In the genomic region with DNA sequence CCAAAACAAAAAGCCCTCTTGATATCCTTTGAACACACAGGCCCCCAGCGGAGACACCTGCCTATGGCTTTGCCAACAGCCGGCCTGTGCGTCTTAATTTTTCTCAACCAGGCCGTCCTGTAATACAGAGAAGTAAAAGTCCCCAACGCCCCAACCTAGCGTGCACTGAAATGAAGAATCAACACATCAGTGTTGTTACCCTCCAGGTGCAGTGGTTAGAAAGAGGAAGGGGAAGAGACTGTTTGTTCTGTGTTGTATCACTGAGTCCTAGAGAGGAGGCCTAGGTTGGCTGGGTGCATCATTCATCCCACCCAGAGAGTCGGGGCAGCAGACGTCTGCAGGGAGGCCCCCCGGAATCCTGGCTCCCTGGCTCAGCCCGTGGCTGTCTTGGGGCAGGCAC, we compare ENCODE assay signal across 26 cellular contexts. TPM values are rescaled to one million over a fixed set of nuclear protein-coding genes. Genes with fewer than 3 reads are reported as not detected.
"Had no signal": no experiment of that assay in that cellular context is flagged by ENCODE, and none has a peak within 500 bp of the region (broad histone marks: within the 10 kb centered on the region; RNA-seq: fewer than 3 reads in every experiment).

No MANE protein-coding gene starts in this region.

- H3K27ac ChIP-seq: dorsolateral prefrontal cortex, heart left ventricle, neural progenitor cell, pancreas, testis, tibial nerve, upper lobe of right lung had no signal

- ATAC-seq: esophagus mucosa; heart left ventricle; left lobe of liver; mucosa of descending colon; pancreas; right cardiac atrium; stimulated activated effector memory CD8-positive, alpha-beta T cell treated with anti-CD3 and anti-CD28 coated beads, Interleukin-12 subunit alpha, Interleukin-12 subunit beta, amount 100 ng/mL, for 72 hours; stimulated activated naive CD8-positive, alpha-beta T cell treated with anti-CD3 and anti-CD28 coated beads, Interleukin-15, amount 100 ng/mL, for 72 hours; upper lobe of right lung had no signal

- H3K9me3 Mint-ChIP-seq: natural killer cell treated with Interleukin-12 subunit alpha and Interleukin-12 subunit beta and Interleukin-15 and Interleukin-18, amount 100 ng/mL, for 72 hours; stimulated activated effector memory CD8-positive, alpha-beta T cell treated with anti-CD3 and anti-CD28 coated beads, Interleukin-12 subunit alpha, Interleukin-12 subunit beta, amount 100 ng/mL, for 72 hours; stimulated activated naive CD8-positive, alpha-beta T cell treated with anti-CD3 and anti-CD28 coated beads, Interleukin-15, amount 100 ng/mL, for 72 hours had no signal

- H3K9ac ChIP-seq: neural progenitor cell had no signal

- DNase-seq: cortex of kidney; dorsolateral prefrontal cortex; effector CD8-positive, alpha-beta T cell; heart left ventricle; hippocampal formation; mammary epithelial cell; occipital lobe; right cardiac atrium; small intestine; stimulated activated CD4-positive, alpha-beta T cell treated with anti-CD3 and anti-CD28 coated beads, Interleukin-2, amount 100 ng/mL, for 48 hours; stimulated activated CD8-positive, alpha-beta memory T cell treated with anti-CD3 and anti-CD28 coated beads, Interleukin-4, amount 100 ng/mL, for 48 hours; stimulated activated naive CD8-positive, alpha-beta T cell treated with anti-CD3 and anti-CD28 coated beads, Interleukin-15, amount 100 ng/mL, for 72 hours; testis; upper lobe of right lung had no signal

- H3K4me1 Mint-ChIP-seq: stimulated activated naive CD8-positive, alpha-beta T cell treated with anti-CD3 and anti-CD28 coated beads, Interleukin-15, amount 100 ng/mL, for 72 hours had no signal

- H3K36me3 Mint-ChIP-seq: natural killer cell treated with Interleukin-12 subunit alpha and Interleukin-12 subunit beta and Interleukin-15 and Interleukin-18, amount 100 ng/mL, for 72 hours; neural progenitor cell had no signal

- H2AFZ ChIP-seq: neural progenitor cell had no signal

- H3K27me3 Mint-ChIP-seq: natural killer cell treated with Interleukin-12 subunit alpha and Interleukin-12 subunit beta and Interleukin-15 and Interleukin-18, amount 100 ng/mL, for 72 hours; stimulated activated naive CD8-positive, alpha-beta T cell treated with anti-CD3 and anti-CD28 coated beads, Interleukin-15, amount 100 ng/mL, for 72 hours had no signal

- H3K9me3 ChIP-seq: heart left ventricle, mucosa of descending colon, pancreas, testis, tibial nerve, upper lobe of right lung had no signal

- H3K36me3 ChIP-seq: heart left ventricle, neural progenitor cell, pancreas, tibial nerve, upper lobe of right lung had no signal

- H3K27ac Mint-ChIP-seq: natural killer cell treated with Interleukin-12 subunit alpha and Interleukin-12 subunit beta and Interleukin-15 and Interleukin-18, amount 100 ng/mL, for 72 hours; progenitor cell of endocrine pancreas; stimulated activated effector memory CD8-positive, alpha-beta T cell treated with anti-CD3 and anti-CD28 coated beads, Interleukin-12 subunit alpha, Interleukin-12 subunit beta, amount 100 ng/mL, for 72 hours; stimulated activated naive CD8-positive, alpha-beta T cell treated with anti-CD3 and anti-CD28 coated beads, Interleukin-15, amount 100 ng/mL, for 72 hours had no signal

- H3K4me1 ChIP-seq: heart left ventricle, testis, tibial nerve, upper lobe of right lung had no signal

- H3K27me3 ChIP-seq: dorsolateral prefrontal cortex, heart left ventricle, neural progenitor cell, pancreas, testis, tibial nerve, upper lobe of right lung had no signal

- H3K4me3 ChIP-seq: dorsolateral prefrontal cortex, heart left ventricle, mucosa of descending colon, neural progenitor cell, pancreas, testis, tibial nerve, upper lobe of right lung had no signal

- H3K4me2 ChIP-seq: neural progenitor cell had no signal

- H3K4me3 Mint-ChIP-seq: natural killer cell treated with Interleukin-12 subunit alpha and Interleukin-12 subunit beta and Interleukin-15 and Interleukin-18, amount 100 ng/mL, for 72 hours; neural progenitor cell; stimulated activated effector memory CD8-positive, alpha-beta T cell treated with anti-CD3 and anti-CD28 coated beads, Interleukin-12 subunit alpha, Interleukin-12 subunit beta, amount 100 ng/mL, for 72 hours; stimulated activated naive CD8-positive, alpha-beta T cell treated with anti-CD3 and anti-CD28 coated beads, Interleukin-15, amount 100 ng/mL, for 72 hours had no signal

RNA-seq across cellular contexts. Expression of gene SGSM1, which starts 25.7 kb away (rescaled TPM):
- total RNA-seq: fibroblast of lung, mammary epithelial cell had no signal
- polyA plus RNA-seq: fibroblast of lung had no signal

RNA-seq across cellular contexts. Expression of gene PIWIL3, which starts 57.2 kb away (rescaled TPM):
- total RNA-seq: esophagus mucosa; fibroblast of lung; frontal cortex; heart left ventricle; left lobe of liver; mammary epithelial cell; mucosa of descending colon; natural killer cell treated with Interleukin-12 subunit alpha and Interleukin-12 subunit beta and Interleukin-15 and Interleukin-18, amount 100 ng/mL, for 72 hours; pancreas; progenitor cell of endocrine pancreas; right cardiac atrium; subcutaneous adipose tissue; tibial nerve; upper lobe of right lung had no signal
- polyA plus RNA-seq: fibroblast of lung, heart left ventricle, mammary epithelial cell, pancreas, right cardiac atrium, small intestine had no signal
